In genomic region chr14:72479471-72479931, GRCh38 we compare ENCODE assay signal across 11 cellular contexts.
DNase-seq lines count a peak whose midpoint lies in the region; ATAC-seq, FAIRE-seq and TF ChIP-seq lines count a peak whose summit lies in the region.
"Had no signal": no experiment of that assay in that cellular context is flagged by ENCODE, and none has a peak within 500 bp of the region (broad histone marks: within the 10 kb centered on the region; RNA-seq: fewer than 3 reads in every experiment).

No MANE protein-coding gene starts in this region.

- WGBS in hepatocyte (ENCODE audit: low lambda C conversion rate, missing lambda C conversion rate): 76% methylated on average over 3 of the region's 3 CpGs

- peaks cover 2% of the 10 kb centered on the region for H3K9me3 ChIP-seq in astrocyte (ENCODE audit: insufficient read depth, low read depth, low read length)
- no peaks in the 10 kb centered on the region for H3K9me3 ChIP-seq in hepatocyte (ENCODE audit: low read depth)

- no peak for FAIRE-seq in astrocyte (lab: Jason Lieb, UNC)

- H3K4me2 ChIP-seq in astrocyte (ENCODE audit: low read length) (no peak overlapping the region), hepatocyte (no peak overlapping the region)

- H3K79me2 ChIP-seq in astrocyte (ENCODE audit: insufficient read depth, low read length) (no peaks in the 10 kb centered on the region), hepatocyte (no peaks in the 10 kb centered on the region)

- no peaks in the 10 kb centered on the region for H3K36me3 Mint-ChIP-seq in astrocyte (ENCODE audit: low read depth, unreplicated experiment)
- H3K36me3 Mint-ChIP-seq in nephron (ENCODE audit: low read depth): no peaks in the 10 kb centered on the region

- DNase-seq in NCI-H526 (lab: John Stamatoyannopoulos, UW): peak; percentile 18 to 61
- no peak for DNase-seq in NCI-H526 treated with DMSO at 0.1 percent for 48 hours (lab: John Stamatoyannopoulos, UW)
- DNase-seq in astrocyte (ENCODE audit: low read depth): peak; percentile 26
- no peak for DNase-seq in hepatocyte (ENCODE audit: low spot score)
- DNase-seq in GDM1 (lab: John Stamatoyannopoulos, UW): no peak
- DNase-seq: HFFc6 had no signal

- H3K27me3 Mint-ChIP-seq in astrocyte (ENCODE audit: low read depth, unreplicated experiment): no peaks in the 10 kb centered on the region
- H3K27me3 Mint-ChIP-seq in nephron (ENCODE audit: low read depth): peaks cover 9% of the 10 kb centered on the region

- H2AFZ ChIP-seq in astrocyte (ENCODE audit: low read depth, low read length) (peak overlapping the region; percentile 5), hepatocyte (no peak overlapping the region)

- no peaks in the 10 kb centered on the region for H3K9me2 ChIP-seq in hepatocyte (replicated peaks; ENCODE audit: insufficient read depth)

- H3K9me3 Mint-ChIP-seq in astrocyte (ENCODE audit: unreplicated experiment) (peaks cover 6% of the 10 kb centered on the region), nephron (peaks cover 3% of the 10 kb centered on the region)

- no peak overlapping the region for H3K27ac ChIP-seq in astrocyte (ENCODE audit: low read depth, low read length)
- no peak overlapping the region for H3K27ac ChIP-seq in hepatocyte
- H3K27ac ChIP-seq: VCaP had no signal

- no peak for TF ChIP-seq CTCF in astrocyte (IDR thresholded peaks at IDR 0.05; ENCODE audit: insufficient read depth, low read depth, low read length)
- TF ChIP-seq CTCF in nephron (IDR thresholded peaks at IDR 0.05; ENCODE audit: unreplicated experiment in 3 of 3): no peak
- no peak for TF ChIP-seq CTCF in hepatocyte (IDR thresholded peaks at IDR 0.05; ENCODE audit: poor library complexity)

- peaks cover 10% of the 10 kb centered on the region for H3K27me3 ChIP-seq in astrocyte (ENCODE audit: insufficient read depth, low read length)
- H3K27me3 ChIP-seq in hepatocyte: no peaks in the 10 kb centered on the region

- H3K4me1 Mint-ChIP-seq in astrocyte (ENCODE audit: low read depth, unreplicated experiment) (peaks cover 31% of the 10 kb centered on the region), nephron (peaks cover 49% of the 10 kb centered on the region)

- H4K20me1 ChIP-seq in astrocyte (ENCODE audit: insufficient read depth, low read length) (no peaks in the 10 kb centered on the region), hepatocyte (ENCODE audit: insufficient read depth, poor library complexity, severe bottlenecking) (no peaks in the 10 kb centered on the region)

- H3K9ac ChIP-seq in astrocyte (ENCODE audit: low read length): no peak overlapping the region

- H3K4me3 ChIP-seq in astrocyte (ENCODE audit: insufficient read depth, low read depth, low read length): no peak overlapping the region
- no peak overlapping the region for H3K4me3 ChIP-seq in hepatocyte

- H3K4me1 ChIP-seq in astrocyte (ENCODE audit: insufficient read depth, low read length) (peaks cover 10% of the 10 kb centered on the region), hepatocyte (ENCODE audit: insufficient read depth) (no peaks in the 10 kb centered on the region)

- H3K36me3 ChIP-seq in astrocyte (ENCODE audit: insufficient read depth, low read length): no peaks in the 10 kb centered on the region
- no peaks in the 10 kb centered on the region for H3K36me3 ChIP-seq in hepatocyte (replicated peaks; ENCODE audit: insufficient read depth, low read depth)

- ATAC-seq in HG02798 (IDR thresholded peaks at IDR 0.05; ENCODE audit: poor library complexity, unreplicated experiment) (peak; percentile 28), HG03025 (IDR thresholded peaks at IDR 0.05; ENCODE audit: low FRiP score, unreplicated experiment) (no peak)
- ATAC-seq: Panc1 had no signal

- H3K27ac Mint-ChIP-seq in astrocyte (ENCODE audit: unreplicated experiment): peak overlapping the region; percentile 14
- H3K27ac Mint-ChIP-seq in nephron: peak overlapping the region; percentile 4 to 80 (median 28)
- H3K27ac Mint-ChIP-seq: HFFc6 had no signal

- no peak overlapping the region for H3K4me3 Mint-ChIP-seq in astrocyte (ENCODE audit: unreplicated experiment)
- H3K4me3 Mint-ChIP-seq in nephron: peak overlapping the region in 1 of 3 experiments; percentile 26
- H3K4me3 Mint-ChIP-seq: HFFc6 had no signal

Comparison
In these comparisons a context has a peak if more than half of its experiments do, and no peak if none do; other contexts are left out.
1. DNase-seq: peak in NCI-H526 (2 of 2) and astrocyte (single experiment); none in NCI-H526 treated with DMSO at 0.1 percent for 48 hours (single experiment), hepatocyte (single experiment) and GDM1 (single experiment).